In genomic region chr17:62165378-62165722, GRCh38 we compare ENCODE assay signal across 16 cellular contexts.
A peak's percentile ranks its signal among the peaks of the same experiment; 100 is the strongest.
DNase-seq lines count a peak whose midpoint lies in the region; ATAC-seq and TF ChIP-seq lines count a peak whose summit lies in the region.
"Had no signal": no experiment of that assay in that cellular context is flagged by ENCODE, and none has a peak within 500 bp of the region (broad histone marks: within the 10 kb centered on the region; RNA-seq: fewer than 3 reads in every experiment).

No MANE protein-coding gene starts in this region.

- H3K27ac ChIP-seq in DND-41 (ENCODE audit: low read length): no peak overlapping the region
- H3K27ac ChIP-seq: BLaER1 treated with 17β-estradiol and CSF1 and Interleukin-3, amounts not matched to agents 10 nM and 100 nM had no signal

- DNase-seq in DND-41: no peak
- peak; percentile 72 for DNase-seq in LoVo (ENCODE audit: low spot score)
- no peak for DNase-seq in left colon
- DNase-seq in inferior parietal cortex (ENCODE audit: extremely low spot score): no peak
- no peak for DNase-seq in NCI-H1694 (lab: John Stamatoyannopoulos, UW)
- DNase-seq: activated CD4-positive, alpha-beta T cell treated with anti-CD3 and anti-CD28 coated beads for 4 hours; cortex of kidney; EL; hippocampal formation; MG63; NK-92 treated with Interleukin-12 subunit alpha and Interleukin-12 subunit beta, amount 100 ng/mL, for 24 hours; Right ventricle myocardium superior; stimulated activated CD4-positive, alpha-beta T cell treated with anti-CD3 and anti-CD28 coated beads, Interleukin-15, amount 100 ng/mL, for 24 hours had no signal

- H2AFZ ChIP-seq in DND-41 (ENCODE audit: low read depth, low read length): no peak overlapping the region

- peaks cover 2% of the 10 kb centered on the region for H3K27me3 ChIP-seq in DND-41 (ENCODE audit: insufficient read depth, low read length, poor library complexity)
- H3K27me3 ChIP-seq: BLaER1 treated with 17β-estradiol and CSF1 and Interleukin-3, amounts not matched to agents 10 nM and 100 nM; MG63 had no signal

- no peak overlapping the region for H3K4me3 ChIP-seq in DND-41 (ENCODE audit: low read depth in 1 of 2, low read length in 2 of 2)
- H3K4me3 ChIP-seq: BLaER1 treated with 17β-estradiol and CSF1 and Interleukin-3, amounts not matched to agents 10 nM and 100 nM; MG63 had no signal

- intact Hi-C loops in left colon (cut with DNase I, micrococcal nuclease): no loop called here

- H3K36me3 ChIP-seq in DND-41 (ENCODE audit: insufficient read depth, low read length): no peaks in the 10 kb centered on the region
- H3K36me3 ChIP-seq: BLaER1 treated with 17β-estradiol and CSF1 and Interleukin-3, amounts not matched to agents 10 nM and 100 nM; MG63 had no signal

- ATAC-seq in DND-41 (ENCODE audit: insufficient read depth, low read depth): peak; percentile 76
- peak; percentile 54 for ATAC-seq in GM19023 (IDR thresholded peaks at IDR 0.05; ENCODE audit: unreplicated experiment)
- peak; percentile 78 for ATAC-seq in left colon
- no peak for ATAC-seq in GM19452 (IDR thresholded peaks at IDR 0.05; ENCODE audit: unreplicated experiment)

- peaks cover 6% of the 10 kb centered on the region; the same call in 1 of the 2 replicates for H3K4me1 ChIP-seq in DND-41 (ENCODE audit: insufficient read depth, low read length)

- no peaks in the 10 kb centered on the region for H3K79me2 ChIP-seq in DND-41 (ENCODE audit: insufficient read depth, low read length)

- no peaks in the 10 kb centered on the region for H4K20me1 ChIP-seq in DND-41 (ENCODE audit: insufficient read depth, low read length)
- H4K20me1 ChIP-seq: BLaER1 treated with 17β-estradiol and CSF1 and Interleukin-3, amounts not matched to agents 10 nM and 100 nM had no signal

- TF ChIP-seq CTCF in DND-41 (IDR thresholded peaks at IDR 0.05; ENCODE audit: borderline replicate concordance, extremely low read depth, low read length, poor library complexity, severe bottlenecking): no peak

- H3K4me2 ChIP-seq in DND-41 (ENCODE audit: insufficient read depth, low read length): no peak overlapping the region
- H3K4me2 ChIP-seq: BLaER1 treated with 17β-estradiol and CSF1 and Interleukin-3, amounts not matched to agents 10 nM and 100 nM had no signal

- no peaks in the 10 kb centered on the region for H3K9me3 ChIP-seq in DND-41 (ENCODE audit: insufficient read depth, low read length, severe bottlenecking)
- H3K9me3 ChIP-seq: BLaER1 treated with 17β-estradiol and CSF1 and Interleukin-3, amounts not matched to agents 10 nM and 100 nM; MG63 had no signal

- no peak overlapping the region for H3K9ac ChIP-seq in DND-41 (ENCODE audit: low read depth, low read length)
- H3K9ac ChIP-seq: BLaER1 treated with 17β-estradiol and CSF1 and Interleukin-3, amounts not matched to agents 10 nM and 100 nM had no signal
